8 cellular contexts compared by ENCODE assay signal in the genomic region with DNA sequence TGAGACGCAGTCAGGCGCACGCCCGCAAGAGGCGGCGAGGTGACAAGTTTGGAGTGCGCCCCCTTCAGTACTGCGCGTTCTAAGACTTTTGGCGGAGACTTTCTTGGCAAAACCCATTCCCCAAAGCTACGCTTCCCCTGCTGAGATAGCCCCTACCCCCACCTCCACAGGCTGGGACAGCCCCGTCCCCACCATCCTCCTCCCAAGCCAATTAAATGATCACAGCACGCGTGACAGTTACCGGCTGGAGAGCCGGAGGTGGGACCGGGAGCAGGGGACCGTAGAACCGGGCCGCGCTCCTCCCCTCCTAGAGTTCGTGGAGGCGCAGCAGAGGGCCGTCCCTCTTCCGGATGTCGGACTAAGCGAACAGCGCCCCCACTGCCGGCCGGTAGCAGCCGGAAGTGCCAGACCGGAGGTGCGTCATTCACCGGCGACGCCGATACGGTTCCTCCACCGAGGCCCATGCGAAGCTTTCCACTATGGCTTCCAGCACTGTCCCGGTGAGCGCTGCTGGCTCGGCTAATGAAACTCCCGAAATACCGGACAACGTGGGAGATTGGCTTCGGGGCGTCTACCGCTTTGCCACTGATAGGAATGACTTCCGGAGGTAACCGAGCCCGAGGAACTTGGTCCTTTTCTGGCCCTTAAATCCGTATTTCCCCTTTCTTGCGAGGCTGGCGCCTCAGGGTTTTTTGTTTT. TPM values are rescaled to one million over a fixed set of nuclear protein-coding genes. Genes with fewer than 3 reads are reported as not detected.
DNase-seq lines count a peak whose midpoint lies in the region; ATAC-seq and TF ChIP-seq lines count a peak whose summit lies in the region.

A gene (plus strand): TSS at position 476 of the 699 bp plus-strand sequence. CDS start 4 bp downstream, at position 480.

- peak within 1 kb of the TSS; percentile 97 for H3K4me3 Mint-ChIP-seq in activated naive CD4-positive, alpha-beta T cell treated with anti-CD3 and anti-CD28 coated beads, Interleukin-2, amount 50 U/mL, for 24 hours
- peak within 1 kb of the TSS; percentile 94 for H3K4me3 Mint-ChIP-seq in osteocyte (ENCODE audit: unreplicated experiment)

- H3K9me2 ChIP-seq in SK-N-SH = no peaks in the 10 kb centered on the region

- H3K4me1 Mint-ChIP-seq in activated naive CD4-positive, alpha-beta T cell treated with anti-CD3 and anti-CD28 coated beads, Interleukin-2, amount 50 U/mL, for 24 hours = peaks cover 19% of the 10 kb centered on the region
- H3K4me1 Mint-ChIP-seq in osteocyte (ENCODE audit: unreplicated experiment) = peaks cover 14% of the 10 kb centered on the region

- WGBS in SK-N-SH (ENCODE audit: low lambda C conversion rate) = 0% methylated on average over 32 of the region's 55 CpGs
- under 1% methylated on average over 55 of the region's 55 CpGs for WGBS in thymus

- POLR2A ChIA-PET in SK-N-SH (lab: Yijun Ruan, JAX) = interaction anchor here (0.7 to 3.5 kb wide), 4 partner anchors 14 to 134 kb away, joined by 3 to 23 read pairs (median 8); a partner anchor contains a TSS

- H3K27ac ChIP-seq in SK-N-SH (ENCODE audit: low read depth in 2 of 2, low read length in 1 of 2) (peak within 1 kb of the TSS; percentile 90 to 93), thymus (ENCODE audit: low read depth) (peak within 1 kb of the TSS; percentile 98)

- ATAC-seq in HG02588 (IDR thresholded peaks at IDR 0.05; ENCODE audit: unreplicated experiment) = peak; percentile 72

- peak within 1 kb of the TSS; percentile 66 to 100 for H3K4me3 ChIP-seq in SK-N-SH (ENCODE audit: low read depth in 2 of 2, low read length in 1 of 2)
- H3K4me3 ChIP-seq in thymus (ENCODE audit: low read length) = peak within 1 kb of the TSS; percentile 92

- TF ChIP-seq CTCF in GM10266 (IDR thresholded peaks at IDR 0.05; ENCODE audit: control insufficient read depth, insufficient read depth, low read depth, missing control alignments) = peak; percentile 92
- TF ChIP-seq CTCF in SK-N-SH (IDR thresholded peaks at IDR 0.05) = peak; percentile 70
- TF ChIP-seq CTCF in osteocyte (IDR thresholded peaks at IDR 0.05) = peak; percentile 87

- H3K9me3 ChIP-seq in SK-N-SH = no peaks in the 10 kb centered on the region
- no peaks in the 10 kb centered on the region for H3K9me3 ChIP-seq in thymus (ENCODE audit: control insufficient read depth)

- H3K4me1 ChIP-seq in SK-N-SH (ENCODE audit: control insufficient read depth in 1 of 2, insufficient read depth in 2 of 2, low read depth in 1 of 2, low read length in 1 of 2) = peaks cover 9 to 17% of the 10 kb centered on the region in 2 experiments; a peak in 2 of 4 replicates
- peaks cover 9% of the 10 kb centered on the region for H3K4me1 ChIP-seq in thymus (ENCODE audit: control insufficient read depth, insufficient read depth, low read length)

- DNase-seq in GM10266 (ENCODE audit: extremely low spot score) (peak; percentile 95), NCI-H1048 (lab: John Stamatoyannopoulos, UW) (peak; percentile 87), SK-N-SH (peak; percentile 91), glomerular endothelial cell (ENCODE audit: extremely low read depth, low read depth, low spot score) (peak; percentile 63), osteocyte (ENCODE audit: extremely low spot score, unreplicated experiment) (peak; percentile 98)

- H3K27ac Mint-ChIP-seq in activated naive CD4-positive, alpha-beta T cell treated with anti-CD3 and anti-CD28 coated beads, Interleukin-2, amount 50 U/mL, for 24 hours = peak within 1 kb of the TSS; percentile 99
- peak within 1 kb of the TSS; percentile 94 for H3K27ac Mint-ChIP-seq in osteocyte (ENCODE audit: unreplicated experiment)

- no peaks in the 10 kb centered on the region for H3K9me3 Mint-ChIP-seq in activated naive CD4-positive, alpha-beta T cell treated with anti-CD3 and anti-CD28 coated beads, Interleukin-2, amount 50 U/mL, for 24 hours
- no peaks in the 10 kb centered on the region for H3K9me3 Mint-ChIP-seq in osteocyte (ENCODE audit: unreplicated experiment)

- peak; percentile 13; the same call in 1 of the 2 replicates for TF ChIP-seq RAD21 in SK-N-SH (IDR thresholded peaks at IDR 0.05; ENCODE audit: low read length)

- H3K4me2 ChIP-seq in SK-N-SH = peak within 1 kb of the TSS; percentile 92

- H3K27me3 Mint-ChIP-seq in activated naive CD4-positive, alpha-beta T cell treated with anti-CD3 and anti-CD28 coated beads, Interleukin-2, amount 50 U/mL, for 24 hours = no peaks in the 10 kb centered on the region
- H3K27me3 Mint-ChIP-seq in osteocyte (ENCODE audit: unreplicated experiment) = no peaks in the 10 kb centered on the region

- H3K27me3 ChIP-seq in SK-N-SH (ENCODE audit: insufficient read depth) (no peaks in the 10 kb centered on the region), thymus (ENCODE audit: control insufficient read depth, insufficient read depth) (no peaks in the 10 kb centered on the region)

- H3K79me2 ChIP-seq in SK-N-SH (ENCODE audit: insufficient read depth) = peaks cover 26% of the 10 kb centered on the region

- CTCF ChIA-PET in SK-N-SH (lab: Yijun Ruan, JAX) = interaction anchor here (0.6 to 8.9 kb wide), 69 partner anchors 9 to 666 kb away, joined by 3 to 118 read pairs (median 6); a partner anchor contains a TSS

- H3K36me3 ChIP-seq in SK-N-SH (replicated peaks in 1 of 2; ENCODE audit: control insufficient read depth in 1 of 2, insufficient read depth in 2 of 2, low read length in 1 of 2) (peaks cover 34 to 43% of the 10 kb centered on the region in 2 experiments), thymus (ENCODE audit: control insufficient read depth, insufficient read depth) (no peaks in the 10 kb centered on the region)

- peak within 1 kb of the TSS; percentile 100 for H3K9ac ChIP-seq in SK-N-SH

- H2AFZ ChIP-seq in SK-N-SH (ENCODE audit: low read depth) = peak within 1 kb of the TSS; percentile 78; the same call in 1 of the 2 replicates

- H4K20me1 ChIP-seq in SK-N-SH (ENCODE audit: insufficient read depth) = no peaks in the 10 kb centered on the region

- peaks cover 6% of the 10 kb centered on the region for H3K36me3 Mint-ChIP-seq in activated naive CD4-positive, alpha-beta T cell treated with anti-CD3 and anti-CD28 coated beads, Interleukin-2, amount 50 U/mL, for 24 hours
- H3K36me3 Mint-ChIP-seq in osteocyte (ENCODE audit: unreplicated experiment) = peaks cover 22% of the 10 kb centered on the region

- H3F3A ChIP-seq in SK-N-SH (replicated peaks; ENCODE audit: insufficient read depth) = peaks cover 34% of the 10 kb centered on the region

- no peak for TF ChIP-seq EP300 in SK-N-SH (IDR thresholded peaks at IDR 0.05; ENCODE audit: borderline replicate concordance in 1 of 2, low read depth in 1 of 2, low read length in 1 of 2)

TF ChIP-seq in SK-N-SH, 30 proteins besides CTCF, POLR2A, EP300 and RAD21 (continues in another document):
- no peak for TF ChIP-seq FOSL2 (IDR thresholded peaks at IDR 0.05; ENCODE audit: borderline replicate concordance, low read depth)
- no peak for TF ChIP-seq EZH2phosphoT487 (IDR thresholded peaks at IDR 0.05; ENCODE audit: borderline replicate concordance, low read depth)
- TF ChIP-seq CHD2 (IDR thresholded peaks at IDR 0.05; ENCODE audit: low read length, partially characterized antibody) = peak; percentile 63
- TF ChIP-seq, protein P1, sequence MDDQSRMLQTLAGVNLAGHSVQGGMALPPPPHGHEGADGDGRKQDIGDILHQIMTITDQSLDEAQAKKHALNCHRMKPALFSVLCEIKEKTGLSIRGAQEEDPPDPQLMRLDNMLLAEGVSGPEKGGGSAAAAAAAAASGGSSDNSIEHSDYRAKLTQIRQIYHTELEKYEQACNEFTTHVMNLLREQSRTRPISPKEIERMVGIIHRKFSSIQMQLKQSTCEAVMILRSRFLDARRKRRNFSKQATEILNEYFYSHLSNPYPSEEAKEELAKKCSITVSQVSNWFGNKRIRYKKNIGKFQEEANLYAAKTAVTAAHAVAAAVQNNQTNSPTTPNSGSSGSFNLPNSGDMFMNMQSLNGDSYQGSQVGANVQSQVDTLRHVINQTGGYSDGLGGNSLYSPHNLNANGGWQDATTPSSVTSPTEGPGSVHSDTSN (IDR thresholded peaks at IDR 0.05) = peak; percentile 33; the same call in 1 of the 2 replicates
- TF ChIP-seq TEAD4 (IDR thresholded peaks at IDR 0.05; ENCODE audit: borderline replicate concordance, insufficient read depth) = peak; percentile 21; the same call in 1 of the 2 replicates
- peak; percentile 93 for TF ChIP-seq YY1 (IDR thresholded peaks at IDR 0.05; ENCODE audit: low read depth)
- TF ChIP-seq SIN3A (IDR thresholded peaks at IDR 0.05; ENCODE audit: borderline replicate concordance, low read depth, low read length) = peak; percentile 86
- TF ChIP-seq TCF12 (IDR thresholded peaks at IDR 0.05) = no peak
- peak; percentile 95 for TF ChIP-seq TAF1 (IDR thresholded peaks at IDR 0.05; ENCODE audit: borderline replicate concordance, low read depth, low read length)
- TF ChIP-seq ELF1 (IDR thresholded peaks at IDR 0.05) = peak; percentile 93
- peak; percentile 81 for TF ChIP-seq MXI1 (IDR thresholded peaks at IDR 0.05; ENCODE audit: low read depth, low read length)
- 0 out of 2 replicates have a peak, but pooled peaks have one; percentile 6 for TF ChIP-seq FOXJ3 (CRISPR knock-in tag; IDR thresholded peaks at IDR 0.05)

RNA-seq across cellular contexts. Expression of the gene that starts here (rescaled TPM):
- polyA plus RNA-seq in SK-N-SH (2012; rRNA removed) (493 and 565 TPM in 2 replicates), thymus (347 TPM)
- 608 and 661 TPM in 2 replicates for polyA plus RNA-seq in SK-N-SH (2012; cell fraction: cytosol; rRNA removed)
- 171 and 252 TPM in 2 replicates for polyA plus RNA-seq in SK-N-SH (2012; cell fraction: nucleus; rRNA removed)
- total RNA-seq in glomerular endothelial cell (169 and 172 TPM in 2 replicates), osteocyte (133 TPM in 2 replicates)

Comparison
In these comparisons a context has a peak if more than half of its experiments do, and no peak if none do; other contexts are left out.
1. Peak in every context shown above with its lines: DNase-seq, ATAC-seq, H3K4me3 ChIP-seq and H3K27ac ChIP-seq.